In genomic region chr20:46562009-46562372, GRCh38 we compare ENCODE assay signal across 1 cellular context.
TF ChIP-seq lines count a peak whose summit lies in the region.

No MANE protein-coding gene starts in this region.

TF ChIP-seq in GM12878, 131 proteins besides CTCF, POLR2A, EP300 and RAD21 (continued from another document):
- TF ChIP-seq, protein P1, sequence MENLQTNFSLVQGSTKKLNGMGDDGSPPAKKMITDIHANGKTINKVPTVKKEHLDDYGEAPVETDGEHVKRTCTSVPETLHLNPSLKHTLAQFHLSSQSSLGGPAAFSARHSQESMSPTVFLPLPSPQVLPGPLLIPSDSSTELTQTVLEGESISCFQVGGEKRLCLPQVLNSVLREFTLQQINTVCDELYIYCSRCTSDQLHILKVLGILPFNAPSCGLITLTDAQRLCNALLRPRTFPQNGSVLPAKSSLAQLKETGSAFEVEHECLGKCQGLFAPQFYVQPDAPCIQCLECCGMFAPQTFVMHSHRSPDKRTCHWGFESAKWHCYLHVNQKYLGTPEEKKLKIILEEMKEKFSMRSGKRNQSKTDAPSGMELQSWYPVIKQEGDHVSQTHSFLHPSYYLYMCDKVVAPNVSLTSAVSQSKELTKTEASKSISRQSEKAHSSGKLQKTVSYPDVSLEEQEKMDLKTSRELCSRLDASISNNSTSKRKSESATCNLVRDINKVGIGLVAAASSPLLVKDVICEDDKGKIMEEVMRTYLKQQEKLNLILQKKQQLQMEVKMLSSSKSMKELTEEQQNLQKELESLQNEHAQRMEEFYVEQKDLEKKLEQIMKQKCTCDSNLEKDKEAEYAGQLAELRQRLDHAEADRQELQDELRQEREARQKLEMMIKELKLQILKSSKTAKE (IDR thresholded peaks at IDR 0.05; ENCODE audit: low read depth, poor library complexity, severe bottlenecking): no peak
- no peak for TF ChIP-seq USF1 (IDR thresholded peaks at IDR 0.05; ENCODE audit: borderline replicate concordance, extremely low read length, insufficient read depth, low read depth, low read length)
- no peak for TF ChIP-seq TARDBP (IDR thresholded peaks at IDR 0.05; ENCODE audit: borderline replicate concordance)
- TF ChIP-seq STAT3 (IDR thresholded peaks at IDR 0.05; ENCODE audit: low read depth, low read length): no peak
- TF ChIP-seq RELA (IDR thresholded peaks at IDR 0.05; ENCODE audit: borderline replicate concordance, partially characterized antibody): no peak
- TF ChIP-seq NFXL1 (IDR thresholded peaks at IDR 0.05; ENCODE audit: borderline replicate concordance): no peak
- no peak for TF ChIP-seq ATF7 (IDR thresholded peaks at IDR 0.05; ENCODE audit: low read depth)
- TF ChIP-seq, protein P2, sequence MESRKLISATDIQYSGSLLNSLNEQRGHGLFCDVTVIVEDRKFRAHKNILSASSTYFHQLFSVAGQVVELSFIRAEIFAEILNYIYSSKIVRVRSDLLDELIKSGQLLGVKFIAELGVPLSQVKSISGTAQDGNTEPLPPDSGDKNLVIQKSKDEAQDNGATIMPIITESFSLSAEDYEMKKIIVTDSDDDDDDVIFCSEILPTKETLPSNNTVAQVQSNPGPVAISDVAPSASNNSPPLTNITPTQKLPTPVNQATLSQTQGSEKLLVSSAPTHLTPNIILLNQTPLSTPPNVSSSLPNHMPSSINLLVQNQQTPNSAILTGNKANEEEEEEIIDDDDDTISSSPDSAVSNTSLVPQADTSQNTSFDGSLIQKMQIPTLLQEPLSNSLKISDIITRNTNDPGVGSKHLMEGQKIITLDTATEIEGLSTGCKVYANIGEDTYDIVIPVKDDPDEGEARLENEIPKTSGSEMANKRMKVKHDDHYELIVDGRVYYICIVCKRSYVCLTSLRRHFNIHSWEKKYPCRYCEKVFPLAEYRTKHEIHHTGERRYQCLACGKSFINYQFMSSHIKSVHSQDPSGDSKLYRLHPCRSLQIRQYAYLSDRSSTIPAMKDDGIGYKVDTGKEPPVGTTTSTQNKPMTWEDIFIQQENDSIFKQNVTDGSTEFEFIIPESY (IDR thresholded peaks at IDR 0.05): no peak
- no peak for TF ChIP-seq FOXK2 (IDR thresholded peaks at IDR 0.05)
- no peak for TF ChIP-seq ETV6 (conservative IDR thresholded peaks at IDR 0.05 in 1 of 2, IDR thresholded peaks at IDR 0.05 in 1 of 2; ENCODE audit: borderline replicate concordance in 1 of 2, low read depth in 1 of 2)
- TF ChIP-seq BHLHE40 (IDR thresholded peaks at IDR 0.05; ENCODE audit: borderline replicate concordance in 1 of 2, low read depth in 2 of 2, low read length in 1 of 2): no peak
